In the genomic region with DNA sequence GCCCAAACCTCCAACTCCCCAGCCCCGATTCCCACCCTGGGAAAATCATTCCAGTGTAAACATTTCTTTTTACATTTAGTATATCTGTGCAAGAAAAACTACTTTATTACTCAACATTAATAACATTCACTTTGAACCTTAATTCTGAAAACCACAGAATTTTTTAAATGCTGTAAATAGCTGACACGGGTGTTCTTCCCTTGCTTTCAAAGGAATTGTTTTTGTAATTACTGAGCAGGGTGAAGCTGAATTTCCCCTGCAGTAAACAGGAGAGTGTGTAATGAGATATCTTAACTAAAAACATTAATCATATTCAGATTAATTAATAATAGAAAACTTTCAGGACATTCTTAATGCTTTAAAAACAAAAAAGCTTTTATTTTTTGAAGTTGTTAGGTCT, we compare ENCODE assay signal across 10 cellular contexts.
A peak's percentile ranks its signal among the peaks of the same experiment; 100 is the strongest.
DNase-seq lines count a peak whose midpoint lies in the region; ATAC-seq and TF ChIP-seq lines count a peak whose summit lies in the region.
"Had no signal": no experiment of that assay in that cellular context is flagged by ENCODE, and none has a peak within 500 bp of the region (broad histone marks: within the 10 kb centered on the region; RNA-seq: fewer than 3 reads in every experiment).

No MANE protein-coding gene starts in this region.

- H3K4me1 ChIP-seq in adrenal gland (replicated peaks in 1 of 2): peaks cover 11 to 32% of the 10 kb centered on the region in 2 donors
- peaks cover 45% of the 10 kb centered on the region; the same call in 1 of the 2 replicates for H3K4me1 ChIP-seq in iPS-20b (ENCODE audit: insufficient read depth, low read length)
- H3K4me1 ChIP-seq in rectal smooth muscle tissue (ENCODE audit: control insufficient read depth, insufficient read depth, low read length): peaks cover 25% of the 10 kb centered on the region

- no peak for TF ChIP-seq CTCF in adrenal gland (IDR thresholded peaks at IDR 0.05)

- intact Hi-C loops in adrenal gland (cut with DNase I): no loop called here

- no peak for TF ChIP-seq POLR2A in adrenal gland (IDR thresholded peaks at IDR 0.05)

- H3K4me3 ChIP-seq in adrenal gland (peak overlapping the region in 2 of 4 donors; percentile 11 to 40), iPS-20b (ENCODE audit: low read length) (peak overlapping the region; percentile 41; the same call in 1 of the 2 replicates), rectal smooth muscle tissue (ENCODE audit: low read length) (peak overlapping the region; percentile 17)
- H3K4me3 ChIP-seq: BLaER1 treated with 17β-estradiol and CSF1 and Interleukin-3, amounts not matched to agents 10 nM and 100 nM had no signal

- WGBS in adrenal gland, 4 donors: 25 to 46% (median 36%) methylated on average over 2 of the region's 2 CpGs

- H3K27ac ChIP-seq in adrenal gland (peak overlapping the region; percentile 24 to 84 (median 61)), iPS-20b (ENCODE audit: low read length) (no peak overlapping the region), rectal smooth muscle tissue (ENCODE audit: low read depth, low read length) (peak overlapping the region; percentile 82)
- H3K27ac ChIP-seq: BLaER1 treated with 17β-estradiol and CSF1 and Interleukin-3, amounts not matched to agents 10 nM and 100 nM had no signal

- ATAC-seq in GM18519 (IDR thresholded peaks at IDR 0.05; ENCODE audit: low FRiP score, unreplicated experiment): no peak

- H3K36me3 ChIP-seq in adrenal gland (replicated peaks in 1 of 2) (no peaks in the 10 kb centered on the region), iPS-20b (ENCODE audit: insufficient read depth, low read depth, low read length) (no peaks in the 10 kb centered on the region), rectal smooth muscle tissue (ENCODE audit: control insufficient read depth, insufficient read depth, low read length) (no peaks in the 10 kb centered on the region)
- H3K36me3 ChIP-seq: BLaER1 treated with 17β-estradiol and CSF1 and Interleukin-3, amounts not matched to agents 10 nM and 100 nM had no signal

- DNase-seq in GM03348 (ENCODE audit: low spot score) (peak; percentile 17), adrenal gland (no peak), superior temporal gyrus (ENCODE audit: extremely low spot score) (no peak), A172 (ENCODE audit: low spot score) (no peak), cerebellar cortex (ENCODE audit: low spot score) (no peak)
- DNase-seq: NCI-H187 treated with DMSO at 0.1 percent for 48 hours had no signal

- H3K9me3 ChIP-seq in adrenal gland (replicated peaks in 1 of 3): no peaks in the 10 kb centered on the region
- no peaks in the 10 kb centered on the region for H3K9me3 ChIP-seq in iPS-20b (ENCODE audit: insufficient read depth, low read depth, low read length)
- H3K9me3 ChIP-seq: BLaER1 treated with 17β-estradiol and CSF1 and Interleukin-3, amounts not matched to agents 10 nM and 100 nM had no signal

- H3K27me3 ChIP-seq in adrenal gland: no peaks in the 10 kb centered on the region
- H3K27me3 ChIP-seq in iPS-20b (ENCODE audit: insufficient read depth, low read length): no peaks in the 10 kb centered on the region
- H3K27me3 ChIP-seq in rectal smooth muscle tissue (ENCODE audit: control insufficient read depth, insufficient read depth, low read length): no peaks in the 10 kb centered on the region
- H3K27me3 ChIP-seq: BLaER1 treated with 17β-estradiol and CSF1 and Interleukin-3, amounts not matched to agents 10 nM and 100 nM had no signal

- peak overlapping the region; percentile 61; the same call in 1 of the 2 replicates for H3K9ac ChIP-seq in iPS-20b (ENCODE audit: low read depth, low read length)
- no peak overlapping the region for H3K9ac ChIP-seq in rectal smooth muscle tissue (ENCODE audit: low read length)
- H3K9ac ChIP-seq: BLaER1 treated with 17β-estradiol and CSF1 and Interleukin-3, amounts not matched to agents 10 nM and 100 nM had no signal
